In the genomic region with DNA sequence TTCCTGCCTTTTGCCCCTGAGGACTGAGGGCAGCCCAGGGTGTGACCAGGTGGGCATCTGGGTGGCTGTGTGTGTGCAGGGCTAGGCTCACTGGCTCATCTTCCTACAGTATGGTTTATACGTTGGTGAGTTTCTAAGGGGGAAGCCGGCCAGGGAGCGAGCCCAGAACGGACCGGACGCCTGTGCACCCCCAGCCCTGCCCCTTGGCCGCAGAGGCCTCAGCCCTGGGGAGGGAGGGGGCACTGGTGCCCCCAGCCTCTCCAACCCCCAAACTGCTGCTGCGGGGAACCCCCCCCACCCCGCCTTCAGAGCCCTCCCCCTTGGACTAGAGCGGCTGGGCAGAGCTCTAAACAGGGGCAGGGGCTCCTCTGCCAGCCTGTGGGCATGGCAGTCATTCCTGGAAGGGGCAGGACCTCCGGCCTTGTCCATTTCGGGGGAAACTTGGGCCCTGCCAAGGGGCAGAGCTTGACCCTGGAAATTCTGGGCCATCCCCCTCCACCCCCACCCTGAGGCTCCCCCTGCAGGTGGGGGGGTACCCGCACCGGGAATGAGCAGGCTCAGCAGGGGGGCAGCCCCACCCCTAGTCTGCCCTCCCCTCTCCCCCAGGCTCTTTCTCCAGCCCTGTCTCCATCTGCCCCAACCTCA, we compare ENCODE assay signal across 24 cellular contexts. TPM values are rescaled to one million over a fixed set of nuclear protein-coding genes. Genes with fewer than 3 reads are reported as not detected.
DNase-seq lines count a peak whose midpoint lies in the region; ATAC-seq and TF ChIP-seq lines count a peak whose summit lies in the region.
"Had no signal": no experiment of that assay in that cellular context is flagged by ENCODE, and none has a peak within 500 bp of the region (broad histone marks: within the 10 kb centered on the region; RNA-seq: fewer than 3 reads in every experiment).

No MANE protein-coding gene starts in this region.

- ATAC-seq in activated T-cell treated with anti-CD3 and anti-CD28 coated beads, Interleukin-2, amount 50 U/mL, for 4 hours: no peak
- ATAC-seq in stimulated activated memory B cell treated with anti-CD40 and anti-IgM and Interleukin-4, amounts not matched to agents 10 μg/mL and 1 μg/mL and 100 μg/mL, for 72 hours: no peak

- H3K27ac Mint-ChIP-seq in activated T-cell treated with anti-CD3 and anti-CD28 coated beads, Interleukin-2, amount 50 U/mL, for 24 hours: peak overlapping the region; percentile 86
- peak overlapping the region; percentile 22 for H3K27ac Mint-ChIP-seq in chondrocyte (ENCODE audit: unreplicated experiment)
- peak overlapping the region; percentile 57 for H3K27ac Mint-ChIP-seq in stimulated activated memory B cell treated with anti-CD40 and anti-IgM and Interleukin-4, amounts not matched to agents 10 μg/mL and 1 μg/mL and 100 μg/mL, for 72 hours
- H3K27ac Mint-ChIP-seq: activated naive CD4-positive, alpha-beta T cell treated with anti-CD3 and anti-CD28 coated beads, Interleukin-2, amount 10 ng/mL, durations not matched to agents 7 days and 5 days; nephron; T-cell had no signal

- H3K27me3 Mint-ChIP-seq in activated T-cell treated with anti-CD3 and anti-CD28 coated beads, Interleukin-2, amount 50 U/mL, for 24 hours: no peaks in the 10 kb centered on the region
- H3K27me3 Mint-ChIP-seq in activated T-cell treated with anti-CD3 and anti-CD28 coated beads, Interleukin-2, amount 50 U/mL, for 4 hours (ENCODE audit: low read depth): no peaks in the 10 kb centered on the region
- no peaks in the 10 kb centered on the region for H3K27me3 Mint-ChIP-seq in chondrocyte (ENCODE audit: low read depth)
- peaks cover 21% of the 10 kb centered on the region for H3K27me3 Mint-ChIP-seq in stimulated activated memory B cell treated with anti-CD40 and anti-IgM and Interleukin-4, amounts not matched to agents 10 μg/mL and 1 μg/mL and 100 μg/mL, for 72 hours
- H3K27me3 Mint-ChIP-seq: T-cell had no signal

- DNase-seq in activated T-cell treated with anti-CD3 and anti-CD28 coated beads, Interleukin-2, amount 50 U/mL, for 24 hours: no peak
- DNase-seq in activated T-cell treated with anti-CD3 and anti-CD28 coated beads, Interleukin-2, amount 50 U/mL, for 4 hours: no peak
- DNase-seq in NCI-H69 (lab: John Stamatoyannopoulos, UW) (peak; percentile 25), chondrocyte (ENCODE audit: low spot score) (no peak), Ammon's horn (ENCODE audit: low spot score) (no peak), NCI-H1694 treated with DMSO at 0.1 percent for 48 hours (lab: John Stamatoyannopoulos, UW) (no peak), AG20443 (ENCODE audit: low spot score) (no peak)
- DNase-seq: ACHN; activated naive CD4-positive, alpha-beta T cell treated with anti-CD3 and anti-CD28 coated beads, Interleukin-2, amount 10 ng/mL, durations not matched to agents 7 days and 5 days; dorsolateral prefrontal cortex; GF-D8; HCEC 1CT; immature natural killer cell; IMR-90; lower lobe of right lung; NCI-H1092; NCI-H2171 treated with DMSO at 0.1 percent for 48 hours; RPMI8226; stimulated activated CD4-positive, alpha-beta T cell treated with anti-CD3 and anti-CD28 coated beads, Interleukin-15, amount 100 ng/mL, for 24 hours had no signal

- no peaks in the 10 kb centered on the region for H3K9me3 Mint-ChIP-seq in activated T-cell treated with anti-CD3 and anti-CD28 coated beads, Interleukin-2, amount 50 U/mL, for 24 hours
- H3K9me3 Mint-ChIP-seq in activated T-cell treated with anti-CD3 and anti-CD28 coated beads, Interleukin-2, amount 50 U/mL, for 4 hours: no peaks in the 10 kb centered on the region
- no peaks in the 10 kb centered on the region for H3K9me3 Mint-ChIP-seq in chondrocyte (ENCODE audit: low read depth)
- no peaks in the 10 kb centered on the region for H3K9me3 Mint-ChIP-seq in stimulated activated memory B cell treated with anti-CD40 and anti-IgM and Interleukin-4, amounts not matched to agents 10 μg/mL and 1 μg/mL and 100 μg/mL, for 72 hours
- H3K9me3 Mint-ChIP-seq: activated naive CD4-positive, alpha-beta T cell treated with anti-CD3 and anti-CD28 coated beads, Interleukin-2, amount 10 ng/mL, durations not matched to agents 7 days and 5 days; immature natural killer cell; nephron; T-cell had no signal

- peaks cover 42% of the 10 kb centered on the region for H3K4me1 Mint-ChIP-seq in activated T-cell treated with anti-CD3 and anti-CD28 coated beads, Interleukin-2, amount 50 U/mL, for 24 hours (ENCODE audit: low read depth)
- H3K4me1 Mint-ChIP-seq in activated T-cell treated with anti-CD3 and anti-CD28 coated beads, Interleukin-2, amount 50 U/mL, for 4 hours (ENCODE audit: low read depth): peaks cover 32% of the 10 kb centered on the region
- peaks cover 43% of the 10 kb centered on the region for H3K4me1 Mint-ChIP-seq in chondrocyte (ENCODE audit: low read depth)
- H3K4me1 Mint-ChIP-seq in stimulated activated memory B cell treated with anti-CD40 and anti-IgM and Interleukin-4, amounts not matched to agents 10 μg/mL and 1 μg/mL and 100 μg/mL, for 72 hours: peaks cover 82% of the 10 kb centered on the region

- no peak overlapping the region for H3K4me3 Mint-ChIP-seq in activated T-cell treated with anti-CD3 and anti-CD28 coated beads, Interleukin-2, amount 50 U/mL, for 24 hours
- no peak overlapping the region for H3K4me3 Mint-ChIP-seq in activated T-cell treated with anti-CD3 and anti-CD28 coated beads, Interleukin-2, amount 50 U/mL, for 4 hours
- H3K4me3 Mint-ChIP-seq in chondrocyte (ENCODE audit: unreplicated experiment): no peak overlapping the region
- no peak overlapping the region for H3K4me3 Mint-ChIP-seq in stimulated activated memory B cell treated with anti-CD40 and anti-IgM and Interleukin-4, amounts not matched to agents 10 μg/mL and 1 μg/mL and 100 μg/mL, for 72 hours
- H3K4me3 Mint-ChIP-seq: activated naive CD4-positive, alpha-beta T cell treated with anti-CD3 and anti-CD28 coated beads, Interleukin-2, amount 10 ng/mL, durations not matched to agents 7 days and 5 days; immature natural killer cell had no signal

- TF ChIP-seq CTCF in chondrocyte (IDR thresholded peaks at IDR 0.05): peak; percentile 21

- peaks cover 40% of the 10 kb centered on the region for H3K36me3 Mint-ChIP-seq in activated T-cell treated with anti-CD3 and anti-CD28 coated beads, Interleukin-2, amount 50 U/mL, for 24 hours (ENCODE audit: low read depth)
- H3K36me3 Mint-ChIP-seq in activated T-cell treated with anti-CD3 and anti-CD28 coated beads, Interleukin-2, amount 50 U/mL, for 4 hours (ENCODE audit: insufficient read depth): peaks cover 2% of the 10 kb centered on the region
- no peaks in the 10 kb centered on the region for H3K36me3 Mint-ChIP-seq in chondrocyte (ENCODE audit: low read depth)
- H3K36me3 Mint-ChIP-seq in stimulated activated memory B cell treated with anti-CD40 and anti-IgM and Interleukin-4, amounts not matched to agents 10 μg/mL and 1 μg/mL and 100 μg/mL, for 72 hours: peaks cover 6% of the 10 kb centered on the region
- H3K36me3 Mint-ChIP-seq: immature natural killer cell, T-cell had no signal

RNA-seq across cellular contexts. Expression of a gene that starts 5.4 kb away (rescaled TPM):
- 100 to 1,000 TPM; 154 to 170 (median 159) TPM for total RNA-seq in activated T-cell treated with anti-CD3 and anti-CD28 coated beads, Interleukin-2, amount 50 U/mL, for 4 hours
- total RNA-seq in chondrocyte: 180 to 193 TPM (median 187 TPM) in 3 replicates

RNA-seq across cellular contexts. Expression of a gene that starts 5.6 kb away (rescaled TPM):
- total RNA-seq in activated T-cell treated with anti-CD3 and anti-CD28 coated beads, Interleukin-2, amount 50 U/mL, for 4 hours: 1 to 10 TPM; 1.4 to 1.8 (median 1.7) TPM
- total RNA-seq in chondrocyte: 2.5 to 2.8 TPM (median 2.8 TPM) in 3 replicates
- total RNA-seq: glomerular endothelial cell had no signal

RNA-seq across cellular contexts. Expression of a gene that starts 8.1 kb away (rescaled TPM):
- total RNA-seq in activated T-cell treated with anti-CD3 and anti-CD28 coated beads, Interleukin-2, amount 50 U/mL, for 4 hours: under 1 TPM in 1 of 3 donors, not detected in 2; 0.11 TPM
- total RNA-seq in chondrocyte: 2.0 to 4.7 TPM (median 4.3 TPM) in 3 replicates
- total RNA-seq: esophagus mucosa, IMR-90, lower lobe of right lung had no signal

RNA-seq across cellular contexts. Expression of a gene that starts 15.1 kb away (rescaled TPM):
- total RNA-seq in activated T-cell treated with anti-CD3 and anti-CD28 coated beads, Interleukin-2, amount 50 U/mL, for 4 hours: 100 to 1,000 TPM; 118 to 125 (median 120) TPM
- 124 to 125 TPM (median 124 TPM) in 3 replicates for total RNA-seq in chondrocyte

RNA-seq across cellular contexts. Expression of a gene that starts 26.1 kb away (rescaled TPM):
- total RNA-seq in activated T-cell treated with anti-CD3 and anti-CD28 coated beads, Interleukin-2, amount 50 U/mL, for 4 hours: 10 to 100 TPM; 86.3 to 92.2 (median 89.2) TPM
- 44.3 to 50.8 TPM (median 47.8 TPM) in 3 replicates for total RNA-seq in chondrocyte

Comparison
In these comparisons a context has a peak if more than half of its experiments do, and no peak if none do; other contexts are left out.
1. H3K27ac Mint-ChIP-seq: peak in every context shown above with its lines; median percentile 86 in activated T-cell treated with anti-CD3 and anti-CD28 coated beads, Interleukin-2, amount 50 U/mL, for 24 hours; 57 in stimulated activated memory B cell treated with anti-CD40 and anti-IgM and Interleukin-4, amounts not matched to agents 10 μg/mL and 1 μg/mL and 100 μg/mL, for 72 hours; 22 in chondrocyte.